ENCODE assay signal across 1 cellular context in genomic region chr1:147927156-147927672, GRCh38.
TF ChIP-seq lines count a peak whose summit lies in the region.
"Not testable (repeated sequence)": the region's sequence is repeated elsewhere in the genome, so short reads cannot be mapped to it uniquely, and the experiment has no call there.

No MANE protein-coding gene starts in this region.

TF ChIP-seq in K562, 482 proteins besides CTCF, POLR2A, EP300 and RAD21 (continued from another document):
- TF ChIP-seq ATF3 (IDR thresholded peaks at IDR 0.05) (0 out of 2 replicates have a peak, but pooled peaks have one; percentile 15), DPF2 (IDR thresholded peaks at IDR 0.05) (peak; percentile 67), TEAD4 (IDR thresholded peaks at IDR 0.05; ENCODE audit: low read length) (peak; percentile 17; the same call in 1 of the 2 replicates), CBFA2T2 (conservative IDR thresholded peaks at IDR 0.05) (peak; percentile 63), FOSL1 (tag; conservative IDR thresholded peaks at IDR 0.05) (peak; percentile 58; the same call in 1 of the 2 replicates)
- not testable (repeated sequence) for TF ChIP-seq ATF3 (CRISPR knock-in tag; conservative IDR thresholded peaks at IDR 0.05); TEAD4 (CRISPR knock-in tag; IDR thresholded peaks at IDR 0.05; ENCODE audit: borderline replicate concordance)
